18 cellular contexts compared by ENCODE assay signal in genomic region chr7:121043314-121044234, GRCh38. TPM values are rescaled to one million over a fixed set of nuclear protein-coding genes. Genes with fewer than 3 reads are reported as not detected.
DNase-seq lines count a peak whose midpoint lies in the region; ATAC-seq, FAIRE-seq and TF ChIP-seq lines count a peak whose summit lies in the region.
"Had no signal": no experiment of that assay in that cellular context is flagged by ENCODE, and none has a peak within 500 bp of the region (broad histone marks: within the 10 kb centered on the region; RNA-seq: fewer than 3 reads in every experiment).

No MANE protein-coding gene starts in this region.

- H3K9me1 ChIP-seq in K562 (ENCODE audit: control insufficient read depth, insufficient read depth, low read length) = no peaks in the 10 kb centered on the region

- no peak for DNase-seq in left ventricle myocardium inferior
- no peak for DNase-seq in left ventricle myocardium superior
- DNase-seq in K562 (ENCODE audit: extremely low read depth in 1 of 4, low spot score in 3 of 4) = peak in 1 of 4 experiments; percentile 64
- DNase-seq in right lobe of liver = no peak
- DNase-seq in tibial artery = no peak
- DNase-seq in GM12891 (ENCODE audit: insufficient read length, low spot score) = no peak
- no peak for DNase-seq in SK-N-SH
- DNase-seq: AML-193, Calu3, DMS 273 treated with DMSO at 0.1 percent for 48 hours, DMS79 had no signal

- TF ChIP-seq EP300 in K562 (IDR thresholded peaks at IDR 0.05; ENCODE audit: low read length) = no peak
- no peak for TF ChIP-seq EP300 in SK-N-SH (IDR thresholded peaks at IDR 0.05; ENCODE audit: borderline replicate concordance in 1 of 2, low read depth in 1 of 2, low read length in 1 of 2)

- H4K20me1 ChIP-seq in K562 (replicated peaks; ENCODE audit: control insufficient read depth, insufficient read depth, low read length) (no peaks in the 10 kb centered on the region), SK-N-SH (ENCODE audit: insufficient read depth) (no peaks in the 10 kb centered on the region)
- H4K20me1 ChIP-seq: BLaER1 had no signal

- no peak for FAIRE-seq in K562 (lab: Jason Lieb, UNC)
- no peak for FAIRE-seq in GM12891 (lab: Jason Lieb, UNC)
- FAIRE-seq: G401.6, GM12892, GM19239 had no signal

- ATAC-seq in left ventricle myocardium superior (no peak), K562 (peak; percentile 36), right lobe of liver (peak; percentile 38 to 67 (median 46)), SK-N-SH treated with all-trans-retinoic acid at 6 μM for 48 hours (no peak)
- ATAC-seq: HCT116 had no signal

- BruUV-seq in K562 (replicated peaks; lab: Mats Ljungman, UMichigan) = no TSS peak

- peaks cover 100% of the 10 kb centered on the region for H3K79me2 ChIP-seq in K562 (ENCODE audit: control insufficient read depth, insufficient read depth, low read length)
- H3K79me2 ChIP-seq in SK-N-SH (ENCODE audit: insufficient read depth) = no peaks in the 10 kb centered on the region

- H3K27ac ChIP-seq in left ventricle myocardium inferior (replicated peaks) = peak overlapping the region; percentile 78
- H3K27ac ChIP-seq in K562 (ENCODE audit: extremely low read depth, low read depth, low read length) = peak overlapping the region; percentile 88
- H3K27ac ChIP-seq in right lobe of liver = peak overlapping the region in 2 of 3 donors; percentile 51 to 57
- peak overlapping the region; percentile 70 for H3K27ac ChIP-seq in tibial artery
- H3K27ac ChIP-seq in SK-N-SH (ENCODE audit: low read depth in 2 of 2, low read length in 1 of 2) = no peak overlapping the region
- H3K27ac ChIP-seq: 22Rv1, BLaER1 had no signal

- H3K36me3 ChIP-seq in left ventricle myocardium inferior (peaks cover 18% of the 10 kb centered on the region), K562 (ENCODE audit: control insufficient read depth, insufficient read depth, low read length) (peaks cover 48% of the 10 kb centered on the region), right lobe of liver (no peaks in the 10 kb centered on the region), tibial artery (peaks cover 0 to 3% (median 0%) of the 10 kb centered on the region in 3 donors), SK-N-SH (replicated peaks in 1 of 2; ENCODE audit: control insufficient read depth in 1 of 2, insufficient read depth in 2 of 2, low read length in 1 of 2) (no peaks in the 10 kb centered on the region)
- H3K36me3 ChIP-seq: BLaER1 had no signal

- no peak for TF ChIP-seq RAD21 in K562 (CRISPR knock-in tag; conservative IDR thresholded peaks at IDR 0.05 in 1 of 2, IDR thresholded peaks at IDR 0.05 in 1 of 2)
- TF ChIP-seq RAD21 in SK-N-SH (IDR thresholded peaks at IDR 0.05; ENCODE audit: low read length) = no peak

- no peaks in the 10 kb centered on the region for H3K9me3 ChIP-seq in left ventricle myocardium inferior (replicated peaks)
- peaks cover 2% of the 10 kb centered on the region; the same call in 1 of the 2 replicates for H3K9me3 ChIP-seq in K562 (replicated peaks; ENCODE audit: control insufficient read depth, insufficient read depth, low read depth, low read length)
- no peaks in the 10 kb centered on the region for H3K9me3 ChIP-seq in right lobe of liver
- no peaks in the 10 kb centered on the region for H3K9me3 ChIP-seq in tibial artery
- H3K9me3 ChIP-seq in SK-N-SH = no peaks in the 10 kb centered on the region
- H3K9me3 ChIP-seq: BLaER1 had no signal

- H3K9ac ChIP-seq in K562 (ENCODE audit: insufficient read depth in 1 of 2, low read depth in 2 of 2, low read length in 2 of 2) (peak overlapping the region; percentile 16 to 71; a peak in 3 of 4 replicates), SK-N-SH (no peak overlapping the region)
- H3K9ac ChIP-seq: BLaER1 had no signal

- CTCF ChIA-PET in K562 (lab: Yijun Ruan, JAX; ENCODE audit: low intra/inter-chr PET ratio) (interaction anchor here (0.6 kb wide), 1 partner anchor 11 kb away, joined by 3 read pairs; no protein-coding TSS in a partner anchor), SK-N-SH (lab: Yijun Ruan, JAX) (interaction anchor here (0.8 to 7.1 kb wide), 8 partner anchors 9 to 352 kb away, joined by 3 to 68 read pairs (median 3); partner anchors contain the start of genes CPED1 and FAM3C)

- H3K4me3 ChIP-seq in left ventricle myocardium inferior (no peak overlapping the region), K562 (no peak overlapping the region), right lobe of liver (no peak overlapping the region), tibial artery (no peak overlapping the region), SK-N-SH (ENCODE audit: low read depth in 2 of 2, low read length in 1 of 2) (no peak overlapping the region)
- H3K4me3 ChIP-seq: BLaER1 had no signal

- in situ Hi-C loops in K562 (cut with MboI) = no loop called here

- POLR2A ChIA-PET in K562 (lab: Yijun Ruan, JAX) (interaction anchor here (0.5 to 2.0 kb wide), 8 partner anchors 9 to 252 kb away, joined by 3 to 11 read pairs (median 3); no protein-coding TSS in a partner anchor), SK-N-SH (lab: Yijun Ruan, JAX) (interaction anchor here (1.1 kb wide), 1 partner anchor 92 kb away, joined by 3 read pairs; no protein-coding TSS in a partner anchor)

- H3K27me3 ChIP-seq in left ventricle myocardium inferior (ENCODE audit: low read depth) (no peaks in the 10 kb centered on the region), K562 (ENCODE audit: control insufficient read depth in 2 of 2, insufficient read depth in 2 of 2, low read length in 2 of 2) (no peaks in the 10 kb centered on the region), right lobe of liver (no peaks in the 10 kb centered on the region), tibial artery (no peaks in the 10 kb centered on the region), SK-N-SH (ENCODE audit: insufficient read depth) (no peaks in the 10 kb centered on the region)
- H3K27me3 ChIP-seq: BLaER1 had no signal

- H3K9me2 ChIP-seq in SK-N-SH = no peaks in the 10 kb centered on the region

- intact Hi-C loops in left ventricle myocardium inferior (cut with micrococcal nuclease) = no loop called here
- intact Hi-C loops in left ventricle myocardium superior (cut with micrococcal nuclease) = no loop called here
- intact Hi-C loops in K562 (cut with micrococcal nuclease) = no loop called here
- intact Hi-C loops in right lobe of liver (cut with DNase I) = no loop called here
- intact Hi-C loops in tibial artery (cut with DNase I; ENCODE audit: low total_unique reads) = loop anchor here (2.0 kb wide), 1 partner anchor 19 kb away; no protein-coding TSS in a partner anchor

- H3K4me2 ChIP-seq in K562 (ENCODE audit: insufficient read depth, low read length) (peak overlapping the region; percentile 72), SK-N-SH (no peak overlapping the region)
- H3K4me2 ChIP-seq: BLaER1 had no signal

- TF ChIP-seq POLR2A in K562 (conservative IDR thresholded peaks at IDR 0.05) (no peak), right lobe of liver (IDR thresholded peaks at IDR 0.05) (no peak), GM12891 (IDR thresholded peaks at IDR 0.05; ENCODE audit: low read depth, low read length) (no peak)

- peak overlapping the region; percentile 15; the same call in 1 of the 2 replicates for H2AFZ ChIP-seq in K562 (ENCODE audit: low read depth, low read length)
- H2AFZ ChIP-seq in SK-N-SH (ENCODE audit: low read depth) = no peak overlapping the region

- H3F3A ChIP-seq in SK-N-SH (replicated peaks; ENCODE audit: insufficient read depth) = peaks cover 4% of the 10 kb centered on the region

- WGBS in K562 (ENCODE audit: insufficient coverage, low coverage, missing lambda C conversion rate) = 17% methylated on average over 4 of the region's 4 CpGs
- 30% methylated on average over 4 of the region's 4 CpGs for WGBS in right lobe of liver (ENCODE audit: insufficient coverage, low coverage, low lambda C conversion rate, missing lambda C conversion rate)
- 94% methylated on average over 4 of the region's 4 CpGs for WGBS in SK-N-SH (ENCODE audit: low lambda C conversion rate)

- TF ChIP-seq CTCF in left ventricle myocardium inferior (IDR thresholded peaks at IDR 0.05; ENCODE audit: borderline replicate concordance) (no peak), K562 (IDR thresholded peaks at IDR 0.05 in 2 of 3, conservative IDR thresholded peaks at IDR 0.05 in 1 of 3; ENCODE audit: insufficient read depth in 2 of 3, low read depth in 1 of 3, low read length in 3 of 3) (no peak), right lobe of liver (IDR thresholded peaks at IDR 0.05) (no peak), tibial artery (IDR thresholded peaks at IDR 0.05) (no peak), SK-N-SH (IDR thresholded peaks at IDR 0.05) (no peak)

- peaks cover 55% of the 10 kb centered on the region for H3K4me1 ChIP-seq in left ventricle myocardium inferior
- H3K4me1 ChIP-seq in K562 (replicated peaks in 1 of 2; ENCODE audit: control insufficient read depth in 2 of 2, insufficient read depth in 2 of 2, low read length in 2 of 2) = peaks cover 17 to 81% of the 10 kb centered on the region in 2 experiments
- peaks cover 0 to 23% (median 9%) of the 10 kb centered on the region in 4 donors for H3K4me1 ChIP-seq in right lobe of liver
- H3K4me1 ChIP-seq in tibial artery = peaks cover 0 to 71% (median 33%) of the 10 kb centered on the region in 4 donors
- H3K4me1 ChIP-seq in SK-N-SH (ENCODE audit: control insufficient read depth in 1 of 2, insufficient read depth in 2 of 2, low read depth in 1 of 2, low read length in 1 of 2) = peaks cover 4 to 12% of the 10 kb centered on the region in 2 experiments; a peak in 3 of 4 replicates
- H3K4me1 ChIP-seq: BLaER1 had no signal

RNA-seq across cellular contexts. Expression of gene CPED1, which starts 55.1 kb away (rescaled TPM):
- total RNA-seq in left ventricle myocardium inferior (33.8 TPM), left ventricle myocardium superior (32.8 TPM), K562 (2014; rRNA removed) (228 and 247 TPM in 2 replicates), K562 (2014; rRNA removed; fragmentation: Illumina TruSeq; extraction: Trizol) (393 and 413 TPM in 2 replicates), K562 (2015; rRNA removed; fragmentation: Illumina TruSeq; extraction: Trizol) (254 and 267 TPM in 2 replicates), K562 (2021) (290 and 301 TPM in 2 replicates), right lobe of liver (10 to 100 TPM; 24.3 to 45.8 (median 34.9) TPM)
- total RNA-seq in K562 (2011; cell fraction: chromatin; rRNA removed; ENCODE audit: low replicate concordance) = 894 and 1,629 TPM in 2 replicates
- total RNA-seq in K562 (2011; cell fraction: nucleolus; rRNA removed) = 336 and 368 TPM in 2 replicates
- 603 and 625 TPM in 2 replicates for total RNA-seq in K562 (2011; cell fraction: nucleoplasm; rRNA removed)
- polyA plus RNA-seq in K562 (2011; rRNA removed) (205 and 316 TPM in 2 replicates), K562 (2014; fragmentation: Illumina TruSeq; extraction: Trizol) (288 and 329 TPM in 2 replicates), K562 (2014; fragmentation: Nextera tagmentation; extraction: Ambion mirVana) (100 to 1,000 TPM; 221 to 292 TPM), K562 (2014; rRNA removed) (195 and 210 TPM in 2 replicates), SK-N-SH (2012; rRNA removed) (4.4 and 4.8 TPM in 2 replicates)
- 91.5 and 147 TPM in 2 replicates for polyA plus RNA-seq in K562 (2011; cell fraction: cytosol; rRNA removed)
- polyA plus RNA-seq in K562 (2011; cell fraction: nucleus; rRNA removed) = 211 and 239 TPM in 2 replicates
- 152 and 202 TPM in 2 replicates for polyA plus RNA-seq in K562 (2012)
- polyA minus RNA-seq in K562 (2011; rRNA and poly(A)+ RNA removed) = 717 and 810 TPM in 2 replicates
- polyA minus RNA-seq in K562 (2011; cell fraction: cytosol; rRNA and poly(A)+ RNA removed) = 96.8 and 138 TPM in 2 replicates
- 704 and 866 TPM in 2 replicates for polyA minus RNA-seq in K562 (2011; cell fraction: nucleus; rRNA and poly(A)+ RNA removed)
- 0.03 TPM for polyA plus RNA-seq in GM12891 (2012; ENCODE audit: low read depth, missing spikeins)
- polyA plus RNA-seq in SK-N-SH (2012; cell fraction: cytosol; rRNA removed) = 5.4 and 6.5 TPM in 2 replicates
- polyA plus RNA-seq in SK-N-SH (2012; cell fraction: nucleus; rRNA removed) = 6.0 and 6.2 TPM in 2 replicates

Comparison
In these comparisons a context has a peak if more than half of its experiments do, and no peak if none do; other contexts are left out.
1. H3K27ac ChIP-seq: peak in left ventricle myocardium inferior (single experiment), K562 (single experiment), right lobe of liver (2 of 3) and tibial artery (2 of 2); none in SK-N-SH (0 of 2).
2. ATAC-seq: peak in K562 (single experiment) and right lobe of liver (4 of 4); none in left ventricle myocardium superior (single experiment) and SK-N-SH treated with all-trans-retinoic acid at 6 μM for 48 hours (single experiment).